2 cellular contexts compared by ENCODE assay signal in the genomic region with DNA sequence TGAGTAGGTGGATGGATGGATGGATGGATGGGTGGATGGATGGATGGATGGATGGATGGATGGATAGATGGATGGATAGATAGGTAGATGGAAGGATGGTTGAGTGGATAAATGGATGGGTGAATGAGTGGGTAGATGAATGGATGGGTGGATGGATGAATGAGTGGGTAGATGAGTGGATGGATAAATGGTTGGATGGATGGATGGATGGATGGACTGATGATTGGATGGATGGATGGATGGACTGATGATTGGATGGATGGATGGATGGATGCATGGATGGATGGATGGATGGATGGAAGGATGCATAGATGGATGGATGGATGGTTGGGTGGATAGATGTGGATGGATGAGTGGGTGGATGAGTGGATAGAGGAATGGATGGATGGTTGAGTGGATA.
TF ChIP-seq lines count a peak whose summit lies in the region.

No MANE protein-coding gene starts in this region.

TF ChIP-seq in IMR-90, 13 proteins besides CTCF, POLR2A, EP300 and RAD21:
- no peak for TF ChIP-seq RFX5 (IDR thresholded peaks at IDR 0.05; ENCODE audit: low read depth, low read length)
- no peak for TF ChIP-seq FOS (IDR thresholded peaks at IDR 0.05; ENCODE audit: low read depth, low read length)
- no peak for TF ChIP-seq MXI1 (IDR thresholded peaks at IDR 0.05; ENCODE audit: borderline replicate concordance, low read depth, low read length)
- TF ChIP-seq, protein P1, sequence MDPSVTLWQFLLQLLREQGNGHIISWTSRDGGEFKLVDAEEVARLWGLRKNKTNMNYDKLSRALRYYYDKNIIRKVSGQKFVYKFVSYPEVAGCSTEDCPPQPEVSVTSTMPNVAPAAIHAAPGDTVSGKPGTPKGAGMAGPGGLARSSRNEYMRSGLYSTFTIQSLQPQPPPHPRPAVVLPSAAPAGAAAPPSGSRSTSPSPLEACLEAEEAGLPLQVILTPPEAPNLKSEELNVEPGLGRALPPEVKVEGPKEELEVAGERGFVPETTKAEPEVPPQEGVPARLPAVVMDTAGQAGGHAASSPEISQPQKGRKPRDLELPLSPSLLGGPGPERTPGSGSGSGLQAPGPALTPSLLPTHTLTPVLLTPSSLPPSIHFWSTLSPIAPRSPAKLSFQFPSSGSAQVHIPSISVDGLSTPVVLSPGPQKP (IDR thresholded peaks at IDR 0.05; ENCODE audit: borderline replicate concordance, low read depth, low read length), result no peak
- TF ChIP-seq CHD1 (IDR thresholded peaks at IDR 0.05; ENCODE audit: low read depth, low read length), result no peak
- no peak for TF ChIP-seq BHLHE40 (IDR thresholded peaks at IDR 0.05; ENCODE audit: low read depth, low read length)
- no peak for TF ChIP-seq MAZ (IDR thresholded peaks at IDR 0.05; ENCODE audit: borderline replicate concordance, low read depth, low read length)
- TF ChIP-seq NFE2L2 (IDR thresholded peaks at IDR 0.05; ENCODE audit: low read depth, low read length), result no peak

TF ChIP-seq in H1, 55 proteins besides CTCF, POLR2A, EP300 and RAD21:
- no peak for TF ChIP-seq JUN (IDR thresholded peaks at IDR 0.05; ENCODE audit: low read depth, low read length)
- TF ChIP-seq CEBPB (IDR thresholded peaks at IDR 0.05; ENCODE audit: low read depth, low read length), result no peak
- no peak for TF ChIP-seq CHD7 (IDR thresholded peaks at IDR 0.05; ENCODE audit: insufficient replicate concordance, low read length)
- TF ChIP-seq TAF7 (optimal IDR thresholded peaks at IDR 0.05; ENCODE audit: borderline replicate concordance, low read depth, low read length), result no peak
- TF ChIP-seq E2F6 (IDR thresholded peaks at IDR 0.05), result no peak
- TF ChIP-seq SIX5 (IDR thresholded peaks at IDR 0.05; ENCODE audit: low read depth, low read length), result no peak
- TF ChIP-seq SUZ12 (IDR thresholded peaks at IDR 0.05; ENCODE audit: low read length), result no peak
- no peak for TF ChIP-seq ZNF274 (IDR thresholded peaks at IDR 0.05; ENCODE audit: borderline replicate concordance, extremely low read depth, low read length)
- TF ChIP-seq, protein P2, sequence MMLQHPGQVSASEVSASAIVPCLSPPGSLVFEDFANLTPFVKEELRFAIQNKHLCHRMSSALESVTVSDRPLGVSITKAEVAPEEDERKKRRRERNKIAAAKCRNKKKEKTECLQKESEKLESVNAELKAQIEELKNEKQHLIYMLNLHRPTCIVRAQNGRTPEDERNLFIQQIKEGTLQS (IDR thresholded peaks at IDR 0.05; ENCODE audit: insufficient read depth, low read depth, low read length), result no peak
- TF ChIP-seq KDM5A (IDR thresholded peaks at IDR 0.05; ENCODE audit: low read length), result no peak
- no peak for TF ChIP-seq NANOG (IDR thresholded peaks at IDR 0.05; ENCODE audit: insufficient read depth, low read depth, low read length, poor library complexity, severe bottlenecking)
- TF ChIP-seq CBX5 (IDR thresholded peaks at IDR 0.05; ENCODE audit: low read depth, low read length), result no peak
- TF ChIP-seq CTBP2 (IDR thresholded peaks at IDR 0.05; ENCODE audit: borderline replicate concordance, insufficient read depth, insufficient read length, low read length), result no peak
